In genomic region chrX:8103655-8104054, GRCh38 we compare ENCODE assay signal across 13 cellular contexts.
DNase-seq lines count a peak whose midpoint lies in the region; ATAC-seq and TF ChIP-seq lines count a peak whose summit lies in the region.
"Had no signal": no experiment of that assay in that cellular context is flagged by ENCODE, and none has a peak within 500 bp of the region (broad histone marks: within the 10 kb centered on the region; RNA-seq: fewer than 3 reads in every experiment).

No MANE protein-coding gene starts in this region.

- H4K20me1 ChIP-seq in MM.1S (ENCODE audit: insufficient read depth, low read length): no peaks in the 10 kb centered on the region

- H3F3A ChIP-seq in MM.1S (ENCODE audit: insufficient read depth, low read length): no peaks in the 10 kb centered on the region

- no peaks in the 10 kb centered on the region for H3K79me2 ChIP-seq in MM.1S (ENCODE audit: low read length)

- H3K4me1 ChIP-seq in MM.1S (ENCODE audit: low read length) (no peaks in the 10 kb centered on the region), right cardiac atrium (ENCODE audit: control insufficient read depth, insufficient read depth, low read length) (no peaks in the 10 kb centered on the region)
- H3K4me1 ChIP-seq: A549 had no signal

- H3K4me2 ChIP-seq in MM.1S (ENCODE audit: low read depth, low read length): no peak overlapping the region
- H3K4me2 ChIP-seq: A549 had no signal

- DNase-seq in DMS 273 (lab: John Stamatoyannopoulos, UW; ENCODE audit: unreplicated experiment) (peak; percentile 19), DMS 273 treated with DMSO at 0.1 percent for 48 hours (lab: John Stamatoyannopoulos, UW) (no peak), NCI-H1092 treated with DMSO at 0.1 percent for 48 hours (lab: John Stamatoyannopoulos, UW) (peak; percentile 54), NCI-H2171 (lab: John Stamatoyannopoulos, UW) (peak; percentile 2), MM.1S (no peak), right cardiac atrium (no peak)
- DNase-seq: AML-193; Calu3; CD4-positive, alpha-beta memory T cell; H9 had no signal

- no peak for ATAC-seq in right cardiac atrium
- ATAC-seq in HG02981 (IDR thresholded peaks at IDR 0.05; ENCODE audit: unreplicated experiment): no peak
- ATAC-seq: A549 had no signal

- intact Hi-C loops in right cardiac atrium (cut with DNase I): no loop called here

- no peak overlapping the region for H2AFZ ChIP-seq in MM.1S (ENCODE audit: low read length)

- no peaks in the 10 kb centered on the region for H3K36me3 ChIP-seq in MM.1S (replicated peaks; ENCODE audit: insufficient read depth, low read length)

- 83% methylated on average over 6 of the region's 6 CpGs for WGBS in right cardiac atrium

- H3K4me3 ChIP-seq in MM.1S (ENCODE audit: low read length) (no peak overlapping the region), right cardiac atrium (ENCODE audit: low read length) (no peak overlapping the region)
- H3K4me3 ChIP-seq: A549 had no signal

- H3K27me3 ChIP-seq in MM.1S (replicated peaks; ENCODE audit: insufficient read depth, low read length): no peaks in the 10 kb centered on the region
- no peaks in the 10 kb centered on the region for H3K27me3 ChIP-seq in right cardiac atrium (ENCODE audit: control insufficient read depth, insufficient read depth)

- H3K27ac ChIP-seq in MM.1S (ENCODE audit: low read length): no peak overlapping the region
- H3K27ac ChIP-seq in right cardiac atrium (ENCODE audit: low read length): no peak overlapping the region
- H3K27ac ChIP-seq: 22Rv1, A549 had no signal

- no peak overlapping the region for H3K9ac ChIP-seq in MM.1S (ENCODE audit: low read length)

- TF ChIP-seq CTCF in MM.1S (IDR thresholded peaks at IDR 0.05; ENCODE audit: low read length): no peak

- H3K9me3 ChIP-seq in MM.1S (replicated peaks; ENCODE audit: insufficient read depth, low read length): no peaks in the 10 kb centered on the region
- H3K9me3 ChIP-seq in right cardiac atrium (ENCODE audit: control insufficient read depth, low read length): no peaks in the 10 kb centered on the region
- H3K9me3 ChIP-seq: A549 had no signal

- no peaks in the 10 kb centered on the region for H3K9me2 ChIP-seq in MM.1S (replicated peaks; ENCODE audit: insufficient read depth, low read length)

Comparison
In these comparisons a context has a peak if more than half of its experiments do, and no peak if none do; other contexts are left out.
1. DNase-seq: peak in DMS 273 (single experiment), NCI-H1092 treated with DMSO at 0.1 percent for 48 hours (single experiment) and NCI-H2171 (single experiment); none in DMS 273 treated with DMSO at 0.1 percent for 48 hours (single experiment), MM.1S (single experiment) and right cardiac atrium (0 of 3).